ENCODE assay signal across 13 cellular contexts in the genomic region with DNA sequence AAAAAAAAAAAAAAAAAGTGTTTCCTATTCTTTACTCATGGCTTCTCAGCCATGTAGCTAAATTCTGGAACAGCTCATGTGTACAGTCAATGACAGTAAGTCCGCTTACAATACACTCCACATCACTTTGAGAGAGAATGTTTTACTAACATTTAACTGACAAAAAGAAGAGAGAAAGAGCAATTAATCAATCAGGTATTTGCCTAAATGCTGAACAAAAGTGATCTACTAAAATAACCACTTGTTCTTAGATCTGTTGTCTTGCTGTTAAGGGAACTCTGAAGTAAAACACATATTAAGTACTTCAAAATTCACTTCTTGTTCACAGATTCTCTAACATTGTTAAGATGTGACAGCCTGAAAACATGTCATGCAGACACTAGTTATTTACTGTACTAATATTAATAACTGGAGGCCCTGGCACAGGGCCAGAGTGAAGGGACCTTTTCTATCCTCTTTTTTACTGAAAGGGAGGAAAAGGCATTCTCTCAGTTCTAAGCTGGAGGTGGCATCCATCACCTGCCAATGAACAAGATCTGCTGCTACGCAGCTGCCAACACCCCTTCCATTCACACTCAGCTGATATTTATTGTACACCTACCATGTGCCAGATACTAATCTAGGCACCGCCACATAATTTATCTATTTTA.
DNase-seq lines count a peak whose midpoint lies in the region; ATAC-seq, FAIRE-seq and TF ChIP-seq lines count a peak whose summit lies in the region.
"Had no signal": no experiment of that assay in that cellular context is flagged by ENCODE, and none has a peak within 500 bp of the region (broad histone marks: within the 10 kb centered on the region; RNA-seq: fewer than 3 reads in every experiment).

No MANE protein-coding gene starts in this region.

- H3K79me2 ChIP-seq in GM23338 (replicated peaks; ENCODE audit: insufficient read depth) = no peaks in the 10 kb centered on the region

- H3F3A ChIP-seq in GM23338 (replicated peaks; ENCODE audit: low read depth) = no peaks in the 10 kb centered on the region

- H3K9me3 ChIP-seq in esophagus squamous epithelium (no peaks in the 10 kb centered on the region), spleen (no peaks in the 10 kb centered on the region)
- H3K9me3 ChIP-seq: neutrophil had no signal

- H3K27ac Mint-ChIP-seq in GM23338 = no peak overlapping the region

- intact Hi-C loops in esophagus squamous epithelium (cut with DNase I) = no loop called here
- intact Hi-C loops in spleen (cut with DNase I; ENCODE audit: low total_unique reads) = no loop called here

- in situ Hi-C loops in G401 (cut with HindIII; ENCODE audit: low sequenced_read_pairs) = no loop called here

- H3K27me3 ChIP-seq in GM23338 (ENCODE audit: insufficient read depth) = no peaks in the 10 kb centered on the region
- no peaks in the 10 kb centered on the region for H3K27me3 ChIP-seq in esophagus squamous epithelium
- no peaks in the 10 kb centered on the region for H3K27me3 ChIP-seq in spleen (replicated peaks in 1 of 7)
- H3K27me3 ChIP-seq: neutrophil had no signal

- no peaks in the 10 kb centered on the region for H3K9me2 ChIP-seq in GM23338 (ENCODE audit: insufficient read depth)

- no peak for TF ChIP-seq CTCF in GM23338 (conservative IDR thresholded peaks at IDR 0.05; ENCODE audit: low read depth in 2 of 2)
- no peak for TF ChIP-seq CTCF in esophagus squamous epithelium (IDR thresholded peaks at IDR 0.05)
- TF ChIP-seq CTCF in spleen (IDR thresholded peaks at IDR 0.05 in 8 of 11, conservative IDR thresholded peaks at IDR 0.05 in 3 of 11) = no peak

- no peak for TF ChIP-seq POLR2A in esophagus squamous epithelium (IDR thresholded peaks at IDR 0.05)
- no peak for TF ChIP-seq POLR2A in spleen (IDR thresholded peaks at IDR 0.05)

- no peaks in the 10 kb centered on the region for H3K9me3 Mint-ChIP-seq in GM23338

- peaks cover 2% of the 10 kb centered on the region for H3K27me3 Mint-ChIP-seq in GM23338 (ENCODE audit: insufficient read depth, low read depth, poor library complexity)

- H3K4me3 ChIP-seq in GM23338 (no peak overlapping the region), esophagus squamous epithelium (no peak overlapping the region), skin epidermis (no peak overlapping the region), spleen (no peak overlapping the region)
- H3K4me3 ChIP-seq: GM12878 had no signal

- H3K4me3 Mint-ChIP-seq in GM23338 = no peak overlapping the region

- H3K36me3 Mint-ChIP-seq in GM23338 (ENCODE audit: low read depth) = no peaks in the 10 kb centered on the region

- DNase-seq in GM23338 (ENCODE audit: low spot score) (no peak), RCC 7860 (ENCODE audit: low spot score) (peak; percentile 26), esophagus squamous epithelium (lab: John Stamatoyannopoulos, UW) (no peak), spleen (no peak), G401 (ENCODE audit: low spot score) (no peak)
- no peak for DNase-seq in stimulated activated CD4-positive, alpha-beta T cell treated with anti-CD3 and anti-CD28 coated beads, Interleukin-4, amount 100 ng/mL, for 4 hours
- DNase-seq: COR-L47; stimulated activated CD4-positive, alpha-beta T cell treated with anti-CD3 and anti-CD28 coated beads, Interleukin-4, amount 100 ng/mL, for 1 hour; T-helper 9 cell had no signal

- peak; percentile 45 for FAIRE-seq in RCC 7860 (lab: Jason Lieb, UNC)
- FAIRE-seq: GM12878 had no signal

- ATAC-seq in GM23338 (no peak), GM18873 (IDR thresholded peaks at IDR 0.05; ENCODE audit: low FRiP score, unreplicated experiment) (no peak)
- ATAC-seq: GM12878 had no signal

- H3K4me1 ChIP-seq in GM23338 (ENCODE audit: insufficient read depth) (no peaks in the 10 kb centered on the region), esophagus squamous epithelium (peaks cover 3 to 54% (median 32%) of the 10 kb centered on the region in 3 donors), spleen (peaks cover 0 to 26% (median 11%) of the 10 kb centered on the region in 6 donors)

- no peak overlapping the region for H3K4me2 ChIP-seq in GM23338

- peak overlapping the region; percentile 29; the same call in 1 of the 2 replicates for H2AFZ ChIP-seq in GM23338

- H4K20me1 ChIP-seq in GM23338 (replicated peaks; ENCODE audit: insufficient read depth) = no peaks in the 10 kb centered on the region

- H3K27ac ChIP-seq in GM23338 (ENCODE audit: low read depth) (no peak overlapping the region), esophagus squamous epithelium (peak overlapping the region; percentile 15 to 71 (median 48)), skin epidermis (peak overlapping the region in 18 of 21 experiments; percentile 2 to 79 (median 57)), spleen (peak overlapping the region in 3 of 8 donors; percentile 30 to 60 (median 33))

- no peaks in the 10 kb centered on the region for H3K36me3 ChIP-seq in GM23338 (ENCODE audit: insufficient read depth)
- H3K36me3 ChIP-seq in esophagus squamous epithelium = no peaks in the 10 kb centered on the region
- no peaks in the 10 kb centered on the region for H3K36me3 ChIP-seq in spleen
- H3K36me3 ChIP-seq: neutrophil had no signal

- 42 to 62% methylated on average over 3 of the region's 3 CpGs for WGBS in esophagus squamous epithelium, 2 donors
- WGBS in spleen, 5 donors = 92 to 97% (median 95%) methylated on average over 3 of the region's 3 CpGs

- H3K4me1 Mint-ChIP-seq in GM23338 = no peaks in the 10 kb centered on the region

TF ChIP-seq in GM23338, 12 proteins besides CTCF, POLR2A, EP300 and RAD21 (continues in another document):
- TF ChIP-seq EZH2 (IDR thresholded peaks at IDR 0.05; ENCODE audit: low read depth, unreplicated experiment) (no peak), EZH2phosphoT487 (IDR thresholded peaks at IDR 0.05; ENCODE audit: unreplicated experiment) (no peak), POLR2AphosphoS5 (IDR thresholded peaks at IDR 0.05; ENCODE audit: low read depth) (no peak), JUNB (IDR thresholded peaks at IDR 0.05; ENCODE audit: unreplicated experiment) (no peak), STAT1 (IDR thresholded peaks at IDR 0.05; ENCODE audit: unreplicated experiment) (no peak), NANOG (IDR thresholded peaks at IDR 0.05; ENCODE audit: borderline replicate concordance) (no peak), CREB1 (CRISPR knock-in tag; IDR thresholded peaks at IDR 0.05; ENCODE audit: low read depth) (no peak)
- TF ChIP-seq, protein P1, sequence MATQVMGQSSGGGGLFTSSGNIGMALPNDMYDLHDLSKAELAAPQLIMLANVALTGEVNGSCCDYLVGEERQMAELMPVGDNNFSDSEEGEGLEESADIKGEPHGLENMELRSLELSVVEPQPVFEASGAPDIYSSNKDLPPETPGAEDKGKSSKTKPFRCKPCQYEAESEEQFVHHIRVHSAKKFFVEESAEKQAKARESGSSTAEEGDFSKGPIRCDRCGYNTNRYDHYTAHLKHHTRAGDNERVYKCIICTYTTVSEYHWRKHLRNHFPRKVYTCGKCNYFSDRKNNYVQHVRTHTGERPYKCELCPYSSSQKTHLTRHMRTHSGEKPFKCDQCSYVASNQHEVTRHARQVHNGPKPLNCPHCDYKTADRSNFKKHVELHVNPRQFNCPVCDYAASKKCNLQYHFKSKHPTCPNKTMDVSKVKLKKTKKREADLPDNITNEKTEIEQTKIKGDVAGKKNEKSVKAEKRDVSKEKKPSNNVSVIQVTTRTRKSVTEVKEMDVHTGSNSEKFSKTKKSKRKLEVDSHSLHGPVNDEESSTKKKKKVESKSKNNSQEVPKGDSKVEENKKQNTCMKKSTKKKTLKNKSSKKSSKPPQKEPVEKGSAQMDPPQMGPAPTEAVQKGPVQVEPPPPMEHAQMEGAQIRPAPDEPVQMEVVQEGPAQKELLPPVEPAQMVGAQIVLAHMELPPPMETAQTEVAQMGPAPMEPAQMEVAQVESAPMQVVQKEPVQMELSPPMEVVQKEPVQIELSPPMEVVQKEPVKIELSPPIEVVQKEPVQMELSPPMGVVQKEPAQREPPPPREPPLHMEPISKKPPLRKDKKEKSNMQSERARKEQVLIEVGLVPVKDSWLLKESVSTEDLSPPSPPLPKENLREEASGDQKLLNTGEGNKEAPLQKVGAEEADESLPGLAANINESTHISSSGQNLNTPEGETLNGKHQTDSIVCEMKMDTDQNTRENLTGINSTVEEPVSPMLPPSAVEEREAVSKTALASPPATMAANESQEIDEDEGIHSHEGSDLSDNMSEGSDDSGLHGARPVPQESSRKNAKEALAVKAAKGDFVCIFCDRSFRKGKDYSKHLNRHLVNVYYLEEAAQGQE (IDR thresholded peaks at IDR 0.05; ENCODE audit: unreplicated experiment) = no peak
- TF ChIP-seq, protein P2, sequence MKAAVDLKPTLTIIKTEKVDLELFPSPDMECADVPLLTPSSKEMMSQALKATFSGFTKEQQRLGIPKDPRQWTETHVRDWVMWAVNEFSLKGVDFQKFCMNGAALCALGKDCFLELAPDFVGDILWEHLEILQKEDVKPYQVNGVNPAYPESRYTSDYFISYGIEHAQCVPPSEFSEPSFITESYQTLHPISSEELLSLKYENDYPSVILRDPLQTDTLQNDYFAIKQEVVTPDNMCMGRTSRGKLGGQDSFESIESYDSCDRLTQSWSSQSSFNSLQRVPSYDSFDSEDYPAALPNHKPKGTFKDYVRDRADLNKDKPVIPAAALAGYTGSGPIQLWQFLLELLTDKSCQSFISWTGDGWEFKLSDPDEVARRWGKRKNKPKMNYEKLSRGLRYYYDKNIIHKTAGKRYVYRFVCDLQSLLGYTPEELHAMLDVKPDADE (IDR thresholded peaks at IDR 0.05) = no peak
